ENCODE assay signal across 21 cellular contexts in the genomic region with DNA sequence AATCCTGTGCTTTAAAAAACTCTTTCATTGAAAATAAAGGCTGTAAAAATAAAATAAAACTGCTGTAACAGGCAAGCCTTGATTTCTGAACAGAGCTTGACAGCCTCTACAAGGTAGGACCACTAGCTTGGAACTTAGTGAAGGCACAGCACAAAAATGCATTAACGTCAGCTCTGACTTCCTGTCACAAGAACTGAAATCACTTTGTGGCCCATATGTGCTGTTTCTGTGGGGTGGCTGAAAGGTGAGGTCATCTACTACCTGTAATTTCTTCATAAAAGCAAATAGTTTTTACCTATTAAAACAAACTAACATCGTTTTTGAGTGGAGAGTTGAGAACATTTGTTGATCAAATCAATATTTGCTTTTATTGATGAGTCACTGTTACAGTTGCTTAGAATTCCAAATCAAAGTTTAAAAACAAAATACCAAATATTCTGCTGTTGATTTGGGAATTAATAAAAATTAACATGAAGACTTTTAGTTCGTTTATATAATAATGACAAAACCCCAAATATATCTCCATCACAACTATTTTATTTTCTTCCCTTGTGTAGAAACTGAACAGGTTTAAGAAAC.
A peak's percentile ranks its signal among the peaks of the same experiment; 100 is the strongest.
DNase-seq lines count a peak whose midpoint lies in the region; ATAC-seq, FAIRE-seq and TF ChIP-seq lines count a peak whose summit lies in the region.
"Had no signal": no experiment of that assay in that cellular context is flagged by ENCODE, and none has a peak within 500 bp of the region (broad histone marks: within the 10 kb centered on the region; RNA-seq: fewer than 3 reads in every experiment).

No MANE protein-coding gene starts in this region.

- no peak for TF ChIP-seq CTCF in coronary artery (IDR thresholded peaks at IDR 0.05)
- TF ChIP-seq CTCF in psoas muscle (IDR thresholded peaks at IDR 0.05): no peak

- peaks cover 0 to 6% (median 0%) of the 10 kb centered on the region in 3 donors for H3K27me3 ChIP-seq in psoas muscle (ENCODE audit: insufficient read depth in 3 of 3, low read length in 2 of 3)
- H3K27me3 ChIP-seq: colonic mucosa had no signal

- no peaks in the 10 kb centered on the region for H3K9me3 ChIP-seq in psoas muscle
- H3K9me3 ChIP-seq: colonic mucosa had no signal

- no peak for TF ChIP-seq POLR2A in H54 (IDR thresholded peaks at IDR 0.05; ENCODE audit: low read depth, low read length)

- H3K36me3 ChIP-seq in psoas muscle (ENCODE audit: insufficient read depth in 1 of 2, low read depth in 1 of 2): no peaks in the 10 kb centered on the region
- H3K36me3 ChIP-seq: colonic mucosa had no signal

- H3K4me3 ChIP-seq in coronary artery: no peak overlapping the region
- H3K4me3 ChIP-seq in psoas muscle: no peak overlapping the region
- H3K4me3 ChIP-seq: colonic mucosa had no signal

- H3K4me1 ChIP-seq in psoas muscle: no peaks in the 10 kb centered on the region
- H3K4me1 ChIP-seq: colonic mucosa had no signal

- no peak for FAIRE-seq in H54 (lab: Jason Lieb, UNC)
- FAIRE-seq: endothelial cell of umbilical vein had no signal

- 75 to 78% (median 78%) methylated on average over 3 of the region's 3 CpGs for WGBS in psoas muscle, 3 donors

- H3K27me3 Mint-ChIP-seq in stimulated activated naive CD8-positive, alpha-beta T cell treated with anti-CD3 and anti-CD28 coated beads, Interleukin-15, amount 100 ng/mL, for 72 hours: peaks cover 42% of the 10 kb centered on the region
- H3K27me3 Mint-ChIP-seq: CD4-positive, CD25-positive, alpha-beta regulatory T cell had no signal

- no peak overlapping the region for H3K4me3 Mint-ChIP-seq in stimulated activated naive CD8-positive, alpha-beta T cell treated with anti-CD3 and anti-CD28 coated beads, Interleukin-15, amount 100 ng/mL, for 72 hours
- H3K4me3 Mint-ChIP-seq: activated CD4-positive, alpha-beta T cell treated with anti-CD3 and anti-CD28 coated beads, Interleukin-2, amount 10 ng/mL, durations not matched to agents 7 days and 5 days; activated naive CD4-positive, alpha-beta T cell treated with anti-CD3 and anti-CD28 coated beads for 36 hours; CD4-positive, CD25-positive, alpha-beta regulatory T cell had no signal

- no peaks in the 10 kb centered on the region for H3K4me1 Mint-ChIP-seq in stimulated activated naive CD8-positive, alpha-beta T cell treated with anti-CD3 and anti-CD28 coated beads, Interleukin-15, amount 100 ng/mL, for 72 hours
- H3K4me1 Mint-ChIP-seq: CD4-positive, CD25-positive, alpha-beta regulatory T cell had no signal

- intact Hi-C loops in psoas muscle (cut with DNase I): loop anchor here in 1 of 2 donors (10.0 kb wide), 1 partner anchor 1969 kb away; no protein-coding TSS in a partner anchor

- in situ Hi-C loops in ACHN (cut with HindIII; ENCODE audit: low pct_ligation_motif_present, low pct_unique_long_range_greater_than_20kb, low sequenced_read_pairs): no loop called here

- H3K9me3 Mint-ChIP-seq in stimulated activated naive CD8-positive, alpha-beta T cell treated with anti-CD3 and anti-CD28 coated beads, Interleukin-15, amount 100 ng/mL, for 72 hours: no peaks in the 10 kb centered on the region
- H3K9me3 Mint-ChIP-seq: activated CD4-positive, alpha-beta T cell treated with anti-CD3 and anti-CD28 coated beads, Interleukin-2, amount 10 ng/mL, durations not matched to agents 7 days and 5 days; activated naive CD4-positive, alpha-beta T cell treated with anti-CD3 and anti-CD28 coated beads for 36 hours had no signal

- ATAC-seq in stimulated activated naive CD8-positive, alpha-beta T cell treated with anti-CD3 and anti-CD28 coated beads, Interleukin-15, amount 100 ng/mL, for 72 hours: peak; percentile 84
- ATAC-seq in stimulated activated naive CD8-positive, alpha-beta T cell treated with anti-CD3 and anti-CD28 coated beads, Interleukin-15, Interleukin-2, amounts not matched to agents 100 U/mL and 50 U/mL, for 24 hours: no peak
- no peak for ATAC-seq in psoas muscle
- ATAC-seq: left lobe of liver had no signal

- no peak overlapping the region for H3K27ac Mint-ChIP-seq in stimulated activated naive CD8-positive, alpha-beta T cell treated with anti-CD3 and anti-CD28 coated beads, Interleukin-15, amount 100 ng/mL, for 72 hours
- H3K27ac Mint-ChIP-seq: activated CD4-positive, alpha-beta T cell treated with anti-CD3 and anti-CD28 coated beads, Interleukin-2, amount 10 ng/mL, durations not matched to agents 7 days and 5 days; activated naive CD4-positive, alpha-beta T cell treated with anti-CD3 and anti-CD28 coated beads for 36 hours; CD4-positive, CD25-positive, alpha-beta regulatory T cell had no signal

- H3K27ac ChIP-seq in coronary artery: peak overlapping the region; percentile 78 to 89
- H3K27ac ChIP-seq in psoas muscle: peak overlapping the region; percentile 10
- H3K27ac ChIP-seq: colonic mucosa had no signal

- peak in 1 of 2 donors; percentile 30 for DNase-seq in stimulated activated naive CD8-positive, alpha-beta T cell treated with anti-CD3 and anti-CD28 coated beads, Interleukin-15, amount 100 ng/mL, for 72 hours
- DNase-seq in stimulated activated naive CD8-positive, alpha-beta T cell treated with anti-CD3 and anti-CD28 coated beads, Interleukin-15, Interleukin-2, amounts not matched to agents 100 U/mL and 50 U/mL, for 24 hours: no peak
- DNase-seq in coronary artery (ENCODE audit: low spot score) (no peak), psoas muscle (no peak), H54 (ENCODE audit: insufficient read length, low spot score) (no peak), ACHN (no peak), DMS79 treated with DMSO at 0.1 percent for 48 hours (lab: John Stamatoyannopoulos, UW) (no peak)
- no peak for DNase-seq in stimulated activated CD4-positive, alpha-beta T cell treated with anti-CD3 and anti-CD28 coated beads, Interleukin-15, amount 100 ng/mL, for 24 hours
- DNase-seq: activated CD4-positive, alpha-beta T cell treated with anti-CD3 and anti-CD28 coated beads, Interleukin-2, amount 10 ng/mL, durations not matched to agents 7 days and 5 days; activated naive CD4-positive, alpha-beta T cell treated with anti-CD3 and anti-CD28 coated beads for 36 hours; activated T-cell treated with anti-CD3 and anti-CD28 coated beads, Interleukin-2, amount 50 U/mL, for 1 hour; CD4-positive, CD25-positive, alpha-beta regulatory T cell; colonic mucosa; DMS53; foreskin melanocyte; NCI-H1417; NCI-H2227 treated with DMSO at 0.1 percent for 48 hours; nucleus accumbens; stimulated activated CD4-positive, alpha-beta T cell treated with anti-CD3 and anti-CD28 coated beads, Interleukin-4, amount 100 ng/mL, for 24 hours had no signal
